16 cellular contexts compared by ENCODE assay signal in the genomic region with DNA sequence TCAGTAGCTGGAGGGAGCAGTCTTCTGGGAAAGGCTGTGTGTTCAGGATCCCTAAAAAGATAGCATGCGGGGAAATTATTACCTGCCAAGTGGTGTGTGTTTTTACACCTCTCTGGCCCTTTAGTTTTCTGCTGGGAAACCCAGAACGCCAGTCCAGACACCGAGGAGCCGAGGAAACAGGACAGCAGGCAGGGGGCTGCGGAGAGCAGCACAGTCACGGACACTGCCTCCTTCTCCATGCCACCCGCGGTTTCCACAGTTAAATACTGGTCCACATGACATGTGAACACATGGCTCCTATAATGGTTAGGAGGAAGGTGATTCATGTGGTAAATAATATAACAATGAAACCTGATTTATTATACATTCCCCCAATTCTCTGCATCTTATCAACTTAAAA. TPM values are rescaled to one million over a fixed set of nuclear protein-coding genes. Genes with fewer than 3 reads are reported as not detected.
DNase-seq lines count a peak whose midpoint lies in the region; ATAC-seq and TF ChIP-seq lines count a peak whose summit lies in the region.
"Had no signal": no experiment of that assay in that cellular context is flagged by ENCODE, and none has a peak within 500 bp of the region (broad histone marks: within the 10 kb centered on the region; RNA-seq: fewer than 3 reads in every experiment).

No MANE protein-coding gene starts in this region.

- H3K4me1 ChIP-seq in Panc1 (ENCODE audit: control insufficient read depth, insufficient read depth, low read length) = no peaks in the 10 kb centered on the region
- H3K4me1 ChIP-seq: gastrocnemius medialis had no signal

- POLR2A ChIA-PET in Panc1 (lab: Charles Lee) = no interaction called here

- H3K27ac ChIP-seq in Panc1 (ENCODE audit: low read length) = no peak overlapping the region
- H3K27ac ChIP-seq: gastrocnemius medialis, transverse colon had no signal

- no peak for ATAC-seq in activated T-cell treated with anti-CD3 and anti-CD28 coated beads, Interleukin-2, amount 50 U/mL, for 72 hours (replicated peaks in 1 of 2)
- ATAC-seq in activated T-cell treated with anti-CD3 and anti-CD28 coated beads, Interleukin-2, amount 50 U/mL, for 4 hours = no peak
- ATAC-seq in Panc1 (peak; percentile 21; the same call in 1 of the 2 replicates), left lobe of liver (no peak), GM19324 (IDR thresholded peaks at IDR 0.05; ENCODE audit: low FRiP score, unreplicated experiment) (no peak)
- ATAC-seq in central memory CD8-positive, alpha-beta T cell (replicated peaks; ENCODE audit: extremely low read depth, poor library complexity, severe bottlenecking) = no peak
- ATAC-seq: gastrocnemius medialis had no signal

- TF ChIP-seq CTCF in Panc1 (IDR thresholded peaks at IDR 0.05) (no peak), nephron progenitor cell (IDR thresholded peaks at IDR 0.05) (no peak)

- BruUV-seq in Panc1 (replicated peaks; lab: Mats Ljungman, UMichigan) = no TSS peak

- intact Hi-C loops in Panc1 (cut with micrococcal nuclease; ENCODE audit: unreplicated experiment) = no loop called here

- H3K36me3 ChIP-seq in Panc1 (ENCODE audit: control insufficient read depth, insufficient read depth, low read length) = peaks cover 14% of the 10 kb centered on the region

- no peaks in the 10 kb centered on the region for H3K27me3 Mint-ChIP-seq in activated T-cell treated with anti-CD3 and anti-CD28 coated beads, Interleukin-2, amount 50 U/mL, for 72 hours (ENCODE audit: low read depth)
- H3K27me3 Mint-ChIP-seq in activated T-cell treated with anti-CD3 and anti-CD28 coated beads, Interleukin-2, amount 50 U/mL, for 4 hours (ENCODE audit: low read depth) = no peaks in the 10 kb centered on the region
- H3K27me3 Mint-ChIP-seq in central memory CD8-positive, alpha-beta T cell = no peaks in the 10 kb centered on the region
- no peaks in the 10 kb centered on the region for H3K27me3 Mint-ChIP-seq in nephron progenitor cell (ENCODE audit: low read depth, poor library complexity)

- in situ Hi-C loops in Panc1 (cut with HindIII; ENCODE audit: low pct_unique_long_range_greater_than_20kb, low sequenced_read_pairs) = no loop called here

- peaks cover 37% of the 10 kb centered on the region for H3K4me1 Mint-ChIP-seq in activated T-cell treated with anti-CD3 and anti-CD28 coated beads, Interleukin-2, amount 50 U/mL, for 72 hours (ENCODE audit: low read depth)
- H3K4me1 Mint-ChIP-seq in activated T-cell treated with anti-CD3 and anti-CD28 coated beads, Interleukin-2, amount 50 U/mL, for 4 hours (ENCODE audit: low read depth) = peaks cover 36% of the 10 kb centered on the region
- H3K4me1 Mint-ChIP-seq in central memory CD8-positive, alpha-beta T cell = peaks cover 24% of the 10 kb centered on the region
- H3K4me1 Mint-ChIP-seq in nephron progenitor cell = peaks cover 5% of the 10 kb centered on the region

- no peak overlapping the region for H3K4me3 ChIP-seq in Panc1 (ENCODE audit: low read depth in 2 of 2, low read length in 2 of 2)
- H3K4me3 ChIP-seq: gastrocnemius medialis, transverse colon had no signal

- no peaks in the 10 kb centered on the region for H3K27me3 ChIP-seq in Panc1 (ENCODE audit: control insufficient read depth, insufficient read depth, low read length)
- H3K27me3 ChIP-seq: gastrocnemius medialis, transverse colon had no signal

- no peaks in the 10 kb centered on the region for H3K9me3 ChIP-seq in Panc1 (ENCODE audit: control insufficient read depth, insufficient read depth, low read depth, low read length)
- H3K9me3 ChIP-seq: gastrocnemius medialis, transverse colon had no signal

- CTCF ChIA-PET in Panc1 (lab: Charles Lee) = no interaction called here

- H3K36me3 Mint-ChIP-seq in activated T-cell treated with anti-CD3 and anti-CD28 coated beads, Interleukin-2, amount 50 U/mL, for 72 hours (ENCODE audit: insufficient read depth in 2 of 2) = peaks cover 15 to 21% of the 10 kb centered on the region in 2 donors
- H3K36me3 Mint-ChIP-seq in activated T-cell treated with anti-CD3 and anti-CD28 coated beads, Interleukin-2, amount 50 U/mL, for 4 hours (ENCODE audit: insufficient read depth) = peaks cover 50% of the 10 kb centered on the region
- H3K36me3 Mint-ChIP-seq in central memory CD8-positive, alpha-beta T cell (ENCODE audit: insufficient read depth) = peaks cover 78% of the 10 kb centered on the region
- peaks cover 62% of the 10 kb centered on the region for H3K36me3 Mint-ChIP-seq in nephron progenitor cell (ENCODE audit: low read depth)

- peak overlapping the region; percentile 27 to 37 for H3K4me3 Mint-ChIP-seq in activated T-cell treated with anti-CD3 and anti-CD28 coated beads, Interleukin-2, amount 50 U/mL, for 72 hours
- H3K4me3 Mint-ChIP-seq in activated T-cell treated with anti-CD3 and anti-CD28 coated beads, Interleukin-2, amount 50 U/mL, for 4 hours = no peak overlapping the region
- H3K4me3 Mint-ChIP-seq in central memory CD8-positive, alpha-beta T cell = no peak overlapping the region
- no peak overlapping the region for H3K4me3 Mint-ChIP-seq in nephron progenitor cell

- peak overlapping the region; percentile 94 for H3K27ac Mint-ChIP-seq in activated T-cell treated with anti-CD3 and anti-CD28 coated beads, Interleukin-2, amount 50 U/mL, for 72 hours
- peak overlapping the region; percentile 35 for H3K27ac Mint-ChIP-seq in central memory CD8-positive, alpha-beta T cell (ENCODE audit: low read depth)
- H3K27ac Mint-ChIP-seq in nephron progenitor cell = peak overlapping the region; percentile 84

- DNase-seq in activated T-cell treated with anti-CD3 and anti-CD28 coated beads, Interleukin-2, amount 50 U/mL, for 72 hours = no peak
- no peak for DNase-seq in activated T-cell treated with anti-CD3 and anti-CD28 coated beads, Interleukin-2, amount 50 U/mL, for 4 hours
- DNase-seq in Panc1 (ENCODE audit: low read depth, low spot score) (no peak), nephron progenitor cell (peak; percentile 10), NCI-H2029 treated with DMSO at 0.1 percent for 48 hours (lab: John Stamatoyannopoulos, UW) (no peak), left lobe of liver (ENCODE audit: low spot score) (no peak)
- DNase-seq in central memory CD8-positive, alpha-beta T cell (ENCODE audit: low spot score in 2 of 2) = no peak
- DNase-seq: activated CD8-positive, alpha-beta memory T cell treated with anti-CD3 and anti-CD28 coated beads for 24 hours; gastrocnemius medialis; NCI-H187 treated with DMSO at 0.1 percent for 48 hours; NCI-H524; stimulated activated CD4-positive, alpha-beta T cell treated with anti-CD3 and anti-CD28 coated beads, Interleukin-4, amount 100 ng/mL, for 4 hours; T1000; transverse colon had no signal

- H3K9me3 Mint-ChIP-seq in activated T-cell treated with anti-CD3 and anti-CD28 coated beads, Interleukin-2, amount 50 U/mL, for 72 hours = no peaks in the 10 kb centered on the region
- H3K9me3 Mint-ChIP-seq in activated T-cell treated with anti-CD3 and anti-CD28 coated beads, Interleukin-2, amount 50 U/mL, for 4 hours = no peaks in the 10 kb centered on the region
- no peaks in the 10 kb centered on the region for H3K9me3 Mint-ChIP-seq in central memory CD8-positive, alpha-beta T cell
- no peaks in the 10 kb centered on the region for H3K9me3 Mint-ChIP-seq in nephron progenitor cell
- H3K9me3 Mint-ChIP-seq: activated naive CD4-positive, alpha-beta T cell treated with anti-CD3 and anti-CD28 coated beads, Interleukin-2, amount 50 U/mL, for 72 hours had no signal

RNA-seq across cellular contexts. Expression of gene CNOT11, which starts 20.4 kb away (rescaled TPM):
- 10 to 100 TPM; 57.4 to 59.3 TPM for total RNA-seq in activated T-cell treated with anti-CD3 and anti-CD28 coated beads, Interleukin-2, amount 50 U/mL, for 72 hours
- 10 to 100 TPM; 59.9 to 64.4 (median 61.2) TPM for total RNA-seq in activated T-cell treated with anti-CD3 and anti-CD28 coated beads, Interleukin-2, amount 50 U/mL, for 4 hours
- total RNA-seq in Panc1 (2021; ENCODE audit: unreplicated experiment) (58.3 TPM), left lobe of liver (17.8 TPM)
- 33.0 TPM for polyA plus RNA-seq in Panc1 (2012; ENCODE audit: insufficient read length)

RNA-seq across cellular contexts. Expression of gene RNF149, which starts 35.5 kb away (rescaled TPM):
- total RNA-seq in activated T-cell treated with anti-CD3 and anti-CD28 coated beads, Interleukin-2, amount 50 U/mL, for 72 hours = 10 to 100 TPM; 30.9 to 50.8 TPM
- total RNA-seq in activated T-cell treated with anti-CD3 and anti-CD28 coated beads, Interleukin-2, amount 50 U/mL, for 4 hours = 10 to 100 TPM; 27.3 to 33.3 (median 27.3) TPM
- total RNA-seq in Panc1 (2021; ENCODE audit: unreplicated experiment) (29.9 TPM), left lobe of liver (18.6 TPM)
- 20.5 TPM for polyA plus RNA-seq in Panc1 (2012; ENCODE audit: insufficient read length)

Comparison
In these comparisons a context has a peak if more than half of its experiments do, and no peak if none do; other contexts are left out.
1. H3K4me3 Mint-ChIP-seq: peak in activated T-cell treated with anti-CD3 and anti-CD28 coated beads, Interleukin-2, amount 50 U/mL, for 72 hours (2 of 2); none in activated T-cell treated with anti-CD3 and anti-CD28 coated beads, Interleukin-2, amount 50 U/mL, for 4 hours (single experiment), central memory CD8-positive, alpha-beta T cell (single experiment) and nephron progenitor cell (single experiment).
2. H3K27ac Mint-ChIP-seq: peak in every context shown above with its lines; median percentile 94 in activated T-cell treated with anti-CD3 and anti-CD28 coated beads, Interleukin-2, amount 50 U/mL, for 72 hours; 84 in nephron progenitor cell; 35 in central memory CD8-positive, alpha-beta T cell.